In the genomic region with DNA sequence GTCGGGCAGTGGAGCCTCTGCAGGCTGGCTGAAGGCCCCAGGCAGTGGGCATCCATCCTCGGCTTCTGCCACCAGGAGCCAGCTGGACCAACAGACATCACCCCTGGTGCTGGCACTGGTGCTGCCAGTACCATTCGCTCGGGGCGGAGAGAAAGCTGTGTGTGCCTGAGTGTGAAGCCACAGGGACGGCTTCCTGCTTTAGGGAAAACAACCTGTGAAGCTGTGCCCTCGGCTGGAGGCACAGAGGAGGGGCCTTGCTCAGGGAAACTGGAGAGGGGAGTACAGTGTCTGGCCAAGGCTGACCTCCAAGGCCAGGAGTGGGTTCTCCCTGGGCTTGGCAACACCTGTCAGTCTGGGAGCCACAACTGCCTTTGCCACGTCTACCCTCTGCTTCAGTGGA, we compare ENCODE assay signal across 19 cellular contexts. TPM values are rescaled to one million over a fixed set of nuclear protein-coding genes. Genes with fewer than 3 reads are reported as not detected.
DNase-seq lines count a peak whose midpoint lies in the region; ATAC-seq, FAIRE-seq and TF ChIP-seq lines count a peak whose summit lies in the region.
"Had no signal": no experiment of that assay in that cellular context is flagged by ENCODE, and none has a peak within 500 bp of the region (broad histone marks: within the 10 kb centered on the region; RNA-seq: fewer than 3 reads in every experiment).

No MANE protein-coding gene starts in this region.

- DNase-seq in GM12878 (ENCODE audit: low read depth, low spot score): no peak
- no peak for DNase-seq in left lobe of liver (ENCODE audit: low spot score)
- no peak for DNase-seq in CD4-positive, alpha-beta memory T cell
- DNase-seq in DMS53 treated with DMSO at 0.1 percent for 48 hours (lab: John Stamatoyannopoulos, UW; ENCODE audit: unreplicated experiment): no peak
- DNase-seq in pons (ENCODE audit: low spot score): no peak
- DNase-seq: activated B cell treated with CpG ODN at 0.5 μM for 24 hours; activated gamma-delta T cell treated with Interleukin-2 at 50 U/mL for 16 hours; CD4-positive, CD25-positive, alpha-beta regulatory T cell; KBM-7; left colon; NCI-H1436 treated with DMSO at 0.1 percent for 48 hours; NCI-H524 treated with DMSO at 0.1 percent for 48 hours; Peyer's patch; T-helper 1 cell had no signal

- no peak for ATAC-seq in GM12878
- ATAC-seq in left lobe of liver: peak; percentile 23
- no peak for ATAC-seq in stimulated activated memory B cell treated with anti-CD40 and anti-IgM and Interleukin-4, amounts not matched to agents 10 μg/mL and 1 μg/mL and 100 μg/mL, for 72 hours

- no peak overlapping the region for H3K4me3 ChIP-seq in GM12878
- no peak overlapping the region for H3K4me3 ChIP-seq in CD4-positive, alpha-beta memory T cell (ENCODE audit: low read length in 2 of 2)
- H3K4me3 ChIP-seq: ascending aorta, Peyer's patch had no signal

- TF ChIP-seq CTCF in GM12878 (IDR thresholded peaks at IDR 0.05 in 2 of 3, conservative IDR thresholded peaks at IDR 0.05 in 1 of 3; ENCODE audit: control insufficient read depth in 2 of 3, extremely low read depth in 1 of 3, insufficient read depth in 1 of 3, low read depth in 3 of 3, low read length in 3 of 3): no peak

- H3K27ac Mint-ChIP-seq in stimulated activated memory B cell treated with anti-CD40 and anti-IgM and Interleukin-4, amounts not matched to agents 10 μg/mL and 1 μg/mL and 100 μg/mL, for 72 hours: peak overlapping the region; percentile 98
- H3K27ac Mint-ChIP-seq in CD4-positive, alpha-beta memory T cell: no peak overlapping the region
- H3K27ac Mint-ChIP-seq: CD4-positive, CD25-positive, alpha-beta regulatory T cell had no signal

- in situ Hi-C loops in GM12878 (cut with MboI): loop anchor here (25.0 kb wide), 1 partner anchor 159 kb away; no protein-coding TSS in a partner anchor

- TF ChIP-seq RAD21 in GM12878 (IDR thresholded peaks at IDR 0.05; ENCODE audit: insufficient read depth, low read depth, low read length): no peak

- H3K4me1 ChIP-seq in GM12878 (ENCODE audit: control insufficient read depth, insufficient read depth, low read length): peaks cover 67% of the 10 kb centered on the region
- peaks cover 10% of the 10 kb centered on the region for H3K4me1 ChIP-seq in CD4-positive, alpha-beta memory T cell (ENCODE audit: insufficient read depth, low read length)

- H3K36me3 Mint-ChIP-seq in stimulated activated memory B cell treated with anti-CD40 and anti-IgM and Interleukin-4, amounts not matched to agents 10 μg/mL and 1 μg/mL and 100 μg/mL, for 72 hours: peaks cover 47% of the 10 kb centered on the region
- H3K36me3 Mint-ChIP-seq in CD4-positive, alpha-beta memory T cell: no peaks in the 10 kb centered on the region
- H3K36me3 Mint-ChIP-seq: CD4-positive, CD25-positive, alpha-beta regulatory T cell had no signal

- TF ChIP-seq POLR2A in GM10847 (IDR thresholded peaks at IDR 0.05; ENCODE audit: extremely low read depth, insufficient read length): peak; percentile 20
- TF ChIP-seq POLR2A in GM12878 (IDR thresholded peaks at IDR 0.05; ENCODE audit: low read depth, low read length): no peak

- no peak for TF ChIP-seq EP300 in GM12878 (IDR thresholded peaks at IDR 0.05; ENCODE audit: borderline replicate concordance in 1 of 2, control insufficient read depth in 1 of 2, low read depth in 2 of 2, low read length in 2 of 2)

- H3K9me3 ChIP-seq in GM12878 (replicated peaks; ENCODE audit: control insufficient read depth, insufficient read depth, low read length): no peaks in the 10 kb centered on the region
- no peaks in the 10 kb centered on the region for H3K9me3 ChIP-seq in CD4-positive, alpha-beta memory T cell (ENCODE audit: control insufficient read depth in 1 of 2, low read length in 2 of 2)
- H3K9me3 ChIP-seq: ascending aorta, Peyer's patch had no signal

- H3K4me3 Mint-ChIP-seq in stimulated activated memory B cell treated with anti-CD40 and anti-IgM and Interleukin-4, amounts not matched to agents 10 μg/mL and 1 μg/mL and 100 μg/mL, for 72 hours: no peak overlapping the region
- no peak overlapping the region for H3K4me3 Mint-ChIP-seq in CD4-positive, alpha-beta memory T cell
- H3K4me3 Mint-ChIP-seq: activated B cell treated with CpG ODN at 0.5 μM for 24 hours; CD4-positive, CD25-positive, alpha-beta regulatory T cell; neural crest cell had no signal

- SMC1A ChIA-PET in GM12878 (lab: Charles Lee; ENCODE audit: uncharacterized antibody, unreplicated experiment): interaction anchor here (1.8 to 9.9 kb wide), 2 partner anchors 33 to 99 kb away, joined by 6 to 132 read pairs; no protein-coding TSS in a partner anchor

- peaks cover 99% of the 10 kb centered on the region for H3K79me2 ChIP-seq in GM12878 (ENCODE audit: control insufficient read depth, insufficient read depth, low read length)

- 91% methylated on average over 8 of the region's 8 CpGs for WGBS in GM12878 (ENCODE audit: insufficient coverage, insufficient replicate concordance, low lambda C conversion rate, missing lambda C conversion rate)

- no peak overlapping the region for H3K4me2 ChIP-seq in GM12878 (ENCODE audit: control insufficient read depth, insufficient read depth)

- H2AFZ ChIP-seq in GM12878 (ENCODE audit: control insufficient read depth, low read depth, low read length): no peak overlapping the region

- no peak overlapping the region for H3K9ac ChIP-seq in GM12878 (ENCODE audit: control insufficient read depth, insufficient read depth, low read length)

- RAD21 ChIA-PET in GM12878 (lab: Charles Lee; ENCODE audit: unreplicated experiment): interaction anchor here (1.2 to 2.2 kb wide), 3 partner anchors 10 to 170 kb away, joined by 3 to 6 read pairs (median 4); no protein-coding TSS in a partner anchor

- H3K27me3 ChIP-seq in GM12878 (replicated peaks in 1 of 2; ENCODE audit: control insufficient read depth in 2 of 2, insufficient read depth in 2 of 2, low read length in 1 of 2): no peaks in the 10 kb centered on the region
- no peaks in the 10 kb centered on the region for H3K27me3 ChIP-seq in CD4-positive, alpha-beta memory T cell (ENCODE audit: insufficient read depth, low read length)
- H3K27me3 ChIP-seq: ascending aorta, Peyer's patch had no signal

- intact Hi-C loops in GM12878 (cut with micrococcal nuclease; ENCODE audit: unreplicated experiment): no loop called here
- intact Hi-C loops in CD4-positive, alpha-beta memory T cell (cut with micrococcal nuclease): no loop called here

- no peaks in the 10 kb centered on the region for H3K9me3 Mint-ChIP-seq in stimulated activated memory B cell treated with anti-CD40 and anti-IgM and Interleukin-4, amounts not matched to agents 10 μg/mL and 1 μg/mL and 100 μg/mL, for 72 hours
- no peaks in the 10 kb centered on the region for H3K9me3 Mint-ChIP-seq in CD4-positive, alpha-beta memory T cell
- H3K9me3 Mint-ChIP-seq: activated B cell treated with CpG ODN at 0.5 μM for 24 hours; CD4-positive, CD25-positive, alpha-beta regulatory T cell; neural crest cell had no signal

- H3K27ac ChIP-seq in GM12878 (ENCODE audit: control insufficient read depth, insufficient read depth): 0 out of 2 replicates have a peak overlapping the region, but pooled peaks have one; percentile 13
- H3K27ac ChIP-seq in CD4-positive, alpha-beta memory T cell (ENCODE audit: low read depth, low read length): no peak overlapping the region
- H3K27ac ChIP-seq: ascending aorta had no signal

- FAIRE-seq in GM12878 (lab: Jason Lieb, UNC): no peak
- FAIRE-seq: urothelium cell line had no signal

- H3K4me1 Mint-ChIP-seq in stimulated activated memory B cell treated with anti-CD40 and anti-IgM and Interleukin-4, amounts not matched to agents 10 μg/mL and 1 μg/mL and 100 μg/mL, for 72 hours: peaks cover 100% of the 10 kb centered on the region
- H3K4me1 Mint-ChIP-seq in CD4-positive, alpha-beta memory T cell: peaks cover 5 to 56% (median 25%) of the 10 kb centered on the region in 4 donors

- CTCF ChIA-PET in GM12878 (lab: Yijun Ruan, JAX): interaction anchor here (1.5 to 4.2 kb wide), 2 partner anchors 23 to 169 kb away, joined by 3 to 20 read pairs; no protein-coding TSS in a partner anchor
- CTCF ChIA-PET in CD4-positive, alpha-beta memory T cell (lab: Charles Lee; ENCODE audit: partially characterized antibody): no interaction called here

- peaks cover 20 to 23% of the 10 kb centered on the region in 2 experiments for H3K36me3 ChIP-seq in GM12878 (ENCODE audit: control insufficient read depth in 2 of 2, insufficient read depth in 2 of 2, low read length in 1 of 2)
- no peaks in the 10 kb centered on the region for H3K36me3 ChIP-seq in CD4-positive, alpha-beta memory T cell (ENCODE audit: insufficient read depth, low read length)
- H3K36me3 ChIP-seq: ascending aorta, Peyer's patch had no signal

- POLR2A ChIA-PET in GM12878 (lab: Charles Lee): interaction anchor here (2.0 kb wide), 1 partner anchor 32 kb away, joined by 4 read pairs; no protein-coding TSS in a partner anchor
- POLR2A ChIA-PET in CD4-positive, alpha-beta memory T cell (lab: Charles Lee; ENCODE audit: partially characterized antibody): no interaction called here

- BruUV-seq in GM12878 (replicated peaks; lab: Mats Ljungman, UMichigan): no TSS peak

- no peaks in the 10 kb centered on the region for H3K27me3 Mint-ChIP-seq in stimulated activated memory B cell treated with anti-CD40 and anti-IgM and Interleukin-4, amounts not matched to agents 10 μg/mL and 1 μg/mL and 100 μg/mL, for 72 hours
- H3K27me3 Mint-ChIP-seq in CD4-positive, alpha-beta memory T cell: no peaks in the 10 kb centered on the region
- H3K27me3 Mint-ChIP-seq: activated B cell treated with CpG ODN at 0.5 μM for 24 hours had no signal

- peaks cover 39% of the 10 kb centered on the region for H4K20me1 ChIP-seq in GM12878 (ENCODE audit: control insufficient read depth, insufficient read depth)

RNA-seq across cellular contexts. Expression of a gene that starts 38.3 kb away (rescaled TPM):
- total RNA-seq in GM12878 (2013; cell fraction: nucleolus; rRNA removed): 174 and 184 TPM in 2 replicates
- total RNA-seq in GM12878 (2014; rRNA removed) (50.0 and 58.0 TPM in 2 replicates), GM12878 (2014; rRNA removed; fragmentation: Illumina TruSeq; extraction: Trizol) (51.8 and 53.8 TPM in 2 replicates), GM12878 (2021) (136 and 142 TPM in 2 replicates), left lobe of liver (84.5 TPM)
- 62.2 TPM for polyA plus RNA-seq in GM12878 (2011; ENCODE audit: low read depth)
- polyA plus RNA-seq in GM12878 (2011; rRNA removed) (131 and 161 TPM in 2 replicates), GM12878 (2014; fragmentation: Illumina TruSeq; extraction: Trizol) (68.6 and 87.1 TPM in 2 replicates), GM12878 (2014; fragmentation: Nextera tagmentation; extraction: Ambion mirVana) (10 to 100 TPM; 31.3 to 33.2 TPM), GM12878 (2014; rRNA removed) (91.3 and 96.0 TPM in 2 replicates), GM12878 (2016; fragmentation: Nextera tagmentation; extraction: Ambion mirVana) (100 to 1,000 TPM in 1 of 2 experiments, 10 to 100 TPM in 1; 97.0 to 104 TPM)
- 171 and 176 TPM in 2 replicates for polyA plus RNA-seq in GM12878 (2011; cell fraction: cytosol; rRNA removed)
- 186 and 192 TPM in 2 replicates for polyA plus RNA-seq in GM12878 (2011; cell fraction: nucleus; rRNA removed)
- polyA plus RNA-seq in GM12878 (2012): 79.3 and 129 TPM in 2 replicates
- polyA minus RNA-seq in GM12878 (2011; rRNA and poly(A)+ RNA removed): 210 and 248 TPM in 2 replicates
- 53.5 and 58.5 TPM in 2 replicates for polyA minus RNA-seq in GM12878 (2011; cell fraction: cytosol; rRNA and poly(A)+ RNA removed)
- polyA minus RNA-seq in GM12878 (2011; cell fraction: nucleus; rRNA and poly(A)+ RNA removed): 60.7 and 78.1 TPM in 2 replicates
- 10 to 100 TPM in 1 of 2 experiments, 1 to 10 TPM in 1; 9.9 to 11.7 TPM for total RNA-seq in CD4-positive, alpha-beta memory T cell
- polyA plus RNA-seq in CD4-positive, alpha-beta memory T cell: 1 to 10 TPM; 3.8 to 7.1 TPM
